ENCODE assay signal across 12 cellular contexts in the genomic region with DNA sequence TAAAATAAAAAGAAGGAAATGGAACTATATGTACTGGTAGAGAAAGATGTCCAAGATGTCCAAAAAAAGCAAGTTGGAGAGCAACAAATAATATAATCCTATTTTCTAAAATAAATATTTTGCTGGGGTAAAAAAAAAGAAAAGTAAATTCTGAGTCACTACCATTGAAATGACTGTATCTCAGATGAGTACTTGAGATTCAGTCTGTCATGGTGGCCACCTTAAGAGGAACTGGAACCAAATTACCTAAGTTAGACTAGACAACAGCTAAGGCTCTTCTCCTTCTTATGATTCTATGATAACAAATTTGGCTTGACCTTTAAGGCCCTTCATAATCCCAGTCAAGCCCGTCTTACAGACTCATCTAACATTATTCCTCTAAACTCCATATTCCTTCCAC.
DNase-seq lines count a peak whose midpoint lies in the region; ATAC-seq, FAIRE-seq and TF ChIP-seq lines count a peak whose summit lies in the region.
"Had no signal": no experiment of that assay in that cellular context is flagged by ENCODE, and none has a peak within 500 bp of the region (broad histone marks: within the 10 kb centered on the region; RNA-seq: fewer than 3 reads in every experiment).

No MANE protein-coding gene starts in this region.

- H3K4me1 ChIP-seq in astrocyte (ENCODE audit: insufficient read depth, low read length) (peaks cover 22% of the 10 kb centered on the region), upper lobe of left lung (peaks cover 0 to 6% (median 2%) of the 10 kb centered on the region in 4 donors)
- H3K4me1 ChIP-seq: HAP-1 had no signal

- no peak for TF ChIP-seq CTCF in astrocyte (IDR thresholded peaks at IDR 0.05; ENCODE audit: insufficient read depth, low read depth, low read length)
- no peak for TF ChIP-seq CTCF in upper lobe of left lung (IDR thresholded peaks at IDR 0.05)

- no peak overlapping the region for H3K9ac ChIP-seq in astrocyte (ENCODE audit: low read length)

- H3K4me3 ChIP-seq in astrocyte (ENCODE audit: insufficient read depth, low read depth, low read length) = no peak overlapping the region
- H3K4me3 ChIP-seq in upper lobe of left lung = no peak overlapping the region
- H3K4me3 ChIP-seq: HAP-1 had no signal

- peak overlapping the region; percentile 20 for H3K4me3 Mint-ChIP-seq in astrocyte (ENCODE audit: unreplicated experiment)
- H3K4me3 Mint-ChIP-seq: activated CD8-positive, alpha-beta T cell treated with anti-CD3 and anti-CD28 coated beads for 36 hours had no signal

- no peak for TF ChIP-seq EP300 in upper lobe of left lung (IDR thresholded peaks at IDR 0.05)

- peaks cover 58% of the 10 kb centered on the region for H3K4me1 Mint-ChIP-seq in astrocyte (ENCODE audit: low read depth, unreplicated experiment)

- H3K79me2 ChIP-seq in astrocyte (ENCODE audit: insufficient read depth, low read length) = no peaks in the 10 kb centered on the region

- FAIRE-seq in astrocyte (lab: Jason Lieb, UNC) = no peak

- no peaks in the 10 kb centered on the region for H3K9me3 ChIP-seq in astrocyte (ENCODE audit: insufficient read depth, low read depth, low read length)
- no peaks in the 10 kb centered on the region for H3K9me3 ChIP-seq in upper lobe of left lung
- H3K9me3 ChIP-seq: HAP-1 had no signal

- no peaks in the 10 kb centered on the region for H4K20me1 ChIP-seq in astrocyte (ENCODE audit: insufficient read depth, low read length)

- peak; percentile 97 for ATAC-seq in GM18868 (IDR thresholded peaks at IDR 0.05; ENCODE audit: unreplicated experiment)
- ATAC-seq in GM21576 (IDR thresholded peaks at IDR 0.05; ENCODE audit: unreplicated experiment) = peak; percentile 87
- peak; percentile 93 for ATAC-seq in HG03159 (IDR thresholded peaks at IDR 0.05; ENCODE audit: unreplicated experiment)
- ATAC-seq in upper lobe of left lung (ENCODE audit: low FRiP score in 2 of 2) = no peak
- ATAC-seq: activated CD8-positive, alpha-beta T cell treated with anti-CD3 and anti-CD28 coated beads for 36 hours had no signal

- H3K27ac ChIP-seq in astrocyte (ENCODE audit: low read depth, low read length) (no peak overlapping the region), upper lobe of left lung (no peak overlapping the region)

- no peak overlapping the region for H2AFZ ChIP-seq in astrocyte (ENCODE audit: low read depth, low read length)

- H3K27me3 ChIP-seq in astrocyte (ENCODE audit: insufficient read depth, low read length) = peaks cover 14% of the 10 kb centered on the region
- no peaks in the 10 kb centered on the region for H3K27me3 ChIP-seq in upper lobe of left lung

- DNase-seq in astrocyte (ENCODE audit: low read depth) (no peak), islet precursor cell (no peak), upper lobe of left lung (no peak), NCI-H1417 (lab: John Stamatoyannopoulos, UW) (no peak), hepatic stellate cell (ENCODE audit: low spot score) (no peak)
- DNase-seq: activated CD8-positive, alpha-beta T cell treated with anti-CD3 and anti-CD28 coated beads for 36 hours; NCI-H1105; retina had no signal

- H3K36me3 ChIP-seq in astrocyte (ENCODE audit: insufficient read depth, low read length) = no peaks in the 10 kb centered on the region
- no peaks in the 10 kb centered on the region for H3K36me3 ChIP-seq in upper lobe of left lung
- H3K36me3 ChIP-seq: HAP-1 had no signal

- 92 to 94% methylated on average over 1 of the region's 1 CpG for WGBS in upper lobe of left lung, 2 donors

- peaks cover 2% of the 10 kb centered on the region for H3K36me3 Mint-ChIP-seq in astrocyte (ENCODE audit: low read depth, unreplicated experiment)

- no peak overlapping the region for H3K27ac Mint-ChIP-seq in astrocyte (ENCODE audit: unreplicated experiment)
- H3K27ac Mint-ChIP-seq: activated CD8-positive, alpha-beta T cell treated with anti-CD3 and anti-CD28 coated beads for 36 hours had no signal

- H3K27me3 Mint-ChIP-seq in astrocyte (ENCODE audit: low read depth, unreplicated experiment) = peaks cover 67% of the 10 kb centered on the region

- H3K4me2 ChIP-seq in astrocyte (ENCODE audit: low read length) = no peak overlapping the region

- peaks cover 14% of the 10 kb centered on the region for H3K9me3 Mint-ChIP-seq in astrocyte (ENCODE audit: unreplicated experiment)
- H3K9me3 Mint-ChIP-seq: activated CD8-positive, alpha-beta T cell treated with anti-CD3 and anti-CD28 coated beads for 36 hours had no signal

- no peak for TF ChIP-seq POLR2A in upper lobe of left lung (IDR thresholded peaks at IDR 0.05)

Comparison
In these comparisons a context has a peak if more than half of its experiments do, and no peak if none do; other contexts are left out.
1. ATAC-seq: peak in GM18868 (single experiment), GM21576 (single experiment) and HG03159 (single experiment); none in upper lobe of left lung (0 of 2).